10 cellular contexts compared by ENCODE assay signal in genomic region chr12:113359939-113360748, GRCh38. TPM values are rescaled to one million over a fixed set of nuclear protein-coding genes. Genes with fewer than 3 reads are reported as not detected.
DNase-seq lines count a peak whose midpoint lies in the region; ATAC-seq and TF ChIP-seq lines count a peak whose summit lies in the region.
"Had no signal": no experiment of that assay in that cellular context is flagged by ENCODE, and none has a peak within 500 bp of the region (broad histone marks: within the 10 kb centered on the region; RNA-seq: fewer than 3 reads in every experiment).

No MANE protein-coding gene starts in this region.

- no peaks in the 10 kb centered on the region for H3K27me3 ChIP-seq in esophagus squamous epithelium
- H3K27me3 ChIP-seq in skeletal muscle tissue (ENCODE audit: control insufficient read depth in 3 of 3, insufficient read depth in 3 of 3, low read length in 3 of 3): no peaks in the 10 kb centered on the region
- H3K27me3 ChIP-seq: body of pancreas had no signal

- DNase-seq in SK-N-MC (ENCODE audit: low read depth, low spot score) (no peak), esophagus squamous epithelium (lab: John Stamatoyannopoulos, UW) (no peak), midbrain (lab: John Stamatoyannopoulos, UW) (no peak)
- DNase-seq in activated naive CD4-positive, alpha-beta T cell (lab: John Stamatoyannopoulos, UW): no peak

- H3K9me3 ChIP-seq in SK-N-MC (ENCODE audit: low read depth, low read length) (no peaks in the 10 kb centered on the region), esophagus squamous epithelium (no peaks in the 10 kb centered on the region), skeletal muscle tissue (ENCODE audit: control insufficient read depth in 3 of 3, low read length in 3 of 3) (no peaks in the 10 kb centered on the region)
- H3K9me3 ChIP-seq: body of pancreas, neutrophil had no signal

- H3K4me3 ChIP-seq in SK-N-MC: peak overlapping the region; percentile 94; the same call in 1 of the 2 replicates
- peak overlapping the region in 2 of 4 donors; percentile 97 for H3K4me3 ChIP-seq in esophagus squamous epithelium
- H3K4me3 ChIP-seq in skeletal muscle tissue (ENCODE audit: low read length in 3 of 3): peak overlapping the region in 1 of 3 donors; percentile 85

- intact Hi-C loops in esophagus squamous epithelium (cut with DNase I): no loop called here

- H3K4me1 ChIP-seq in esophagus squamous epithelium: peaks cover 7 to 32% (median 10%) of the 10 kb centered on the region in 3 donors
- peaks cover 14 to 23% (median 16%) of the 10 kb centered on the region in 3 donors for H3K4me1 ChIP-seq in skeletal muscle tissue (ENCODE audit: control insufficient read depth in 3 of 3, insufficient read depth in 3 of 3, low read length in 3 of 3)

- H3K9ac ChIP-seq in SK-N-MC (ENCODE audit: insufficient read length) (no peak overlapping the region), skeletal muscle tissue (ENCODE audit: low read depth in 1 of 3, low read length in 3 of 3) (peak overlapping the region in 2 of 3 donors; percentile 90 to 92)

- TF ChIP-seq POLR2A in esophagus squamous epithelium (IDR thresholded peaks at IDR 0.05): no peak

- WGBS in esophagus squamous epithelium, 2 donors: 53 to 72% methylated on average over 5 to 6 of the region's 9 CpGs

- H3K36me3 ChIP-seq in SK-N-MC (ENCODE audit: insufficient read depth, low read length): no peaks in the 10 kb centered on the region
- H3K36me3 ChIP-seq in esophagus squamous epithelium: peaks cover 0 to 8% (median 0%) of the 10 kb centered on the region in 3 donors
- H3K36me3 ChIP-seq in skeletal muscle tissue (ENCODE audit: control insufficient read depth in 3 of 3, insufficient read depth in 3 of 3, low read length in 3 of 3): no peaks in the 10 kb centered on the region
- H3K36me3 ChIP-seq: neutrophil had no signal

- TF ChIP-seq CTCF in GM12872 (IDR thresholded peaks at IDR 0.05; ENCODE audit: insufficient read depth, low read depth, low read length) (0 out of 3 replicates have a peak, but pooled peaks have one; percentile 10), esophagus squamous epithelium (IDR thresholded peaks at IDR 0.05) (no peak)

- ATAC-seq in HG02642 (IDR thresholded peaks at IDR 0.05; ENCODE audit: poor library complexity, unreplicated experiment) (no peak), HG03196 (IDR thresholded peaks at IDR 0.05; ENCODE audit: unreplicated experiment) (no peak)
- ATAC-seq: body of pancreas had no signal

- H3K27ac ChIP-seq in SK-N-MC (no peak overlapping the region), esophagus squamous epithelium (peak overlapping the region in 3 of 4 donors; percentile 74 to 95 (median 93)), skeletal muscle tissue (ENCODE audit: low read depth, low read length) (peak overlapping the region; percentile 85)

RNA-seq across cellular contexts. Expression of gene PLBD2, which starts 1.8 kb away (rescaled TPM):
- total RNA-seq in esophagus squamous epithelium (10 to 100 TPM; 14.3 to 22.0 (median 17.1) TPM), skeletal muscle tissue (4.2 TPM)

RNA-seq across cellular contexts. Expression of gene SLC8B1, which starts 25.2 kb away (rescaled TPM):
- total RNA-seq in esophagus squamous epithelium (10 to 100 TPM; 19.6 to 31.9 (median 28.5) TPM), skeletal muscle tissue (8.4 TPM)

RNA-seq across cellular contexts. Expression of gene SDS, which starts 43.5 kb away (rescaled TPM):
- total RNA-seq in esophagus squamous epithelium (under 1 TPM in 1 of 4 donors, not detected in 3; 0.76 TPM), skeletal muscle tissue (not detected)
